7 cellular contexts compared by ENCODE assay signal in the genomic region with DNA sequence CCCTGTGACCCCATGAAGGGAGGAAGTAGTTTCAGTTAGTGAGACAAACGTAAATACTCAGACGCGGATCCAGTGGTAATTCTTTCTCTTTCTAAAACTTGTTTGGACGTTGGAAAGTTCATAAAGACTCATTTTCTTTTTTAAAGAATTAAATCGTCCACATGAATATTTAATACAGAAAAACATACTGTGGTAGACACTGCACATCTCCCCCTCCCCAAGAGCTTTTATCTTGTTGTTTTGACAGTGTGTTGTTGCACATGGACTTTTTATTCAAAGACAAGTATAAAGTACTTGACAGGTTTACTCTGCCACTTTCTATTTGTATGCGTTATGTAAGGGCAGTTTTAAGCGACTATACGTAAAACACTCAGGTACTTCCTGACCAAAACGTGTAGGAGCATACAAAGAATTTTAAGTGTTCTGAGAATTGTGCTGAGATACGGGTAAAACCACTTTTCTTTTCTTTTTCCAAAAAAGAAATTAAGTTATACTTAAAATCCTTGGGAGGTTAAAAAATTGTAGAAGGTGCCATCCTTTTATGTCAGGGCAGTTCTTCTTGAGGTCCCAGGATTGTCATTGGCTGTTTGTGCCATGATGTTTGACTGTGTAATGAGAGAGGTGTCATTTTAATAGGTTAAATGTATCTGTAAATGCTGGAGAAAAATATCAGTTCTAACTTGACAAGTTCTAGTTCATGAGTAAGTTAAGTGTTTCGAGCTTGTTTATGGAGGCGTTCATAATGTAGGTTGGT. TPM values are rescaled to one million over a fixed set of nuclear protein-coding genes. Genes with fewer than 3 reads are reported as not detected.
DNase-seq lines count a peak whose midpoint lies in the region; ATAC-seq and TF ChIP-seq lines count a peak whose summit lies in the region.

No MANE protein-coding gene starts in this region.

- H3K27me3 ChIP-seq in IMR-90 (ENCODE audit: control insufficient read depth, insufficient read depth, low read length) (no peaks in the 10 kb centered on the region), neuron (ENCODE audit: insufficient read depth, low read length) (no peaks in the 10 kb centered on the region)

- peak overlapping the region; percentile 96 for H3K23ac ChIP-seq in IMR-90 (ENCODE audit: low read depth, low read length)

- TF ChIP-seq RAD21 in IMR-90 (IDR thresholded peaks at IDR 0.05; ENCODE audit: low read length): no peak

- H2BK15ac ChIP-seq in IMR-90 (ENCODE audit: low read depth, low read length): peak overlapping the region; percentile 32; the same call in 1 of the 3 replicates

- no TSS peak for BruUV-seq in IMR-90 (replicated peaks; lab: Mats Ljungman, UMichigan)

- peak overlapping the region; percentile 98 for H3K4me2 ChIP-seq in IMR-90 (ENCODE audit: low read depth, low read length)

- H4K5ac ChIP-seq in IMR-90 (ENCODE audit: low read depth, low read length): peak overlapping the region; percentile 24

- H2AK9ac ChIP-seq in IMR-90 (replicated peaks; ENCODE audit: low read depth, low read length, poor library complexity): peak overlapping the region; percentile 38

- dilution Hi-C loops in IMR-90 (cut with HindIII; ENCODE audit: low sequenced_read_pairs, unreplicated experiment): no loop called here

- intact Hi-C loops in IMR-90 (cut with micrococcal nuclease): loop anchor here (2.0 to 10.0 kb wide), 5 partner anchors 19 to 726 kb away; a partner anchor contains a TSS

- in situ Hi-C loops in IMR-90 (cut with MboI; ENCODE audit: low sequenced_read_pairs): no loop called here

- peaks cover 62% of the 10 kb centered on the region for H4K20me1 ChIP-seq in IMR-90 (ENCODE audit: insufficient read depth, low read length)

- TF ChIP-seq CTCF in IMR-90 (conservative IDR thresholded peaks at IDR 0.05; ENCODE audit: low read depth, low read length): no peak
- TF ChIP-seq CTCF in epithelial cell of proximal tubule (conservative IDR thresholded peaks at IDR 0.05; ENCODE audit: low read depth, low read length): no peak

- peak overlapping the region; percentile 92 for H2BK5ac ChIP-seq in IMR-90 (ENCODE audit: low read depth, low read length, poor library complexity, severe bottlenecking)

- ATAC-seq in IMR-90 (ENCODE audit: low read depth) (no peak), HG02588 (IDR thresholded peaks at IDR 0.05; ENCODE audit: unreplicated experiment) (no peak)

- no peak for TF ChIP-seq POLR2A in IMR-90 (IDR thresholded peaks at IDR 0.05; ENCODE audit: low read depth, low read length)

- H3K9me1 ChIP-seq in IMR-90 (ENCODE audit: insufficient read depth, low read length): no peaks in the 10 kb centered on the region; the same call in 1 of the 2 replicates

- peak overlapping the region; percentile 94 for H3K27ac ChIP-seq in IMR-90 (ENCODE audit: insufficient read depth, low read length)
- H3K27ac ChIP-seq in SK-N-MC: peak overlapping the region; percentile 93

- no CpG with 5 or more reads among the region's 12 CpGs for WGBS in IMR-90 (ENCODE audit: extremely low coverage in 2 of 2, insufficient read length in 1 of 2), 2 experiments

- peak overlapping the region; percentile 83 for H3K4me3 ChIP-seq in IMR-90 (ENCODE audit: insufficient read depth, low read depth, low read length)
- H3K4me3 ChIP-seq in SK-N-MC: peak overlapping the region; percentile 98
- H3K4me3 ChIP-seq in epithelial cell of proximal tubule (ENCODE audit: low read depth, low read length): peak overlapping the region; percentile 85
- H3K4me3 ChIP-seq in neuron (ENCODE audit: low read length): peak overlapping the region; percentile 90

- H2AK5ac ChIP-seq in IMR-90 (ENCODE audit: low read depth, low read length): no peak overlapping the region

- POLR2A ChIA-PET in IMR-90 (lab: Charles Lee; ENCODE audit: unreplicated experiment): interaction anchor here (0.6 to 0.7 kb wide), 3 partner anchors 10 to 1024 kb away, joined by 3 read pairs; no protein-coding TSS in a partner anchor

- H2BK120ac ChIP-seq in IMR-90 (ENCODE audit: low read depth, low read length): peak overlapping the region; percentile 32; the same call in 1 of the 2 replicates

- H3K36me3 ChIP-seq in IMR-90 (ENCODE audit: control insufficient read depth, insufficient read depth, low read length) (no peaks in the 10 kb centered on the region), SK-N-MC (ENCODE audit: insufficient read depth, low read length) (no peaks in the 10 kb centered on the region; the same call in 1 of the 2 replicates), neuron (ENCODE audit: insufficient read depth, low read length) (no peaks in the 10 kb centered on the region)

- CTCF ChIA-PET in IMR-90 (lab: Yijun Ruan, JAX): no interaction called here

- H2BK20ac ChIP-seq in IMR-90 (ENCODE audit: low read depth, low read length): no peak overlapping the region

- H3K9me3 ChIP-seq in IMR-90 (ENCODE audit: control insufficient read depth, insufficient read depth, low read length): no peaks in the 10 kb centered on the region
- peaks cover 5% of the 10 kb centered on the region; the same call in 1 of the 2 replicates for H3K9me3 ChIP-seq in SK-N-MC (ENCODE audit: low read depth, low read length)
- no peaks in the 10 kb centered on the region for H3K9me3 ChIP-seq in neuron (ENCODE audit: low read length)

- peak overlapping the region; percentile 88 for H3K14ac ChIP-seq in IMR-90 (replicated peaks; ENCODE audit: low read depth, low read length)

- peaks cover 3 to 27% of the 10 kb centered on the region in 2 experiments; a peak in 3 of 4 replicates for H3K79me1 ChIP-seq in IMR-90 (ENCODE audit: low read depth in 1 of 2, low read length in 2 of 2)

- H2AFZ ChIP-seq in IMR-90 (replicated peaks; ENCODE audit: low read length, poor library complexity) (peak overlapping the region; percentile 96), neuron (ENCODE audit: low read depth, low read length) (no peak overlapping the region)

- H3K9ac ChIP-seq in IMR-90 (ENCODE audit: low read depth, low read length) (peak overlapping the region; percentile 91), SK-N-MC (ENCODE audit: insufficient read length) (peak overlapping the region; percentile 94)

- peak overlapping the region; percentile 90; the same call in 1 of the 2 replicates for H3K4ac ChIP-seq in IMR-90 (ENCODE audit: low read depth, low read length)

- H3K4me1 ChIP-seq in IMR-90 (ENCODE audit: control insufficient read depth, insufficient read depth, low read length) (no peaks in the 10 kb centered on the region), neuron (ENCODE audit: insufficient read depth, low read length) (peaks cover 36% of the 10 kb centered on the region)

- peak overlapping the region; percentile 89 for H3K56ac ChIP-seq in IMR-90 (ENCODE audit: extremely low read depth, insufficient read depth, low read length)

- H4K91ac ChIP-seq in IMR-90 (ENCODE audit: insufficient read depth, low read depth, low read length): peak overlapping the region; percentile 85; the same call in 1 of the 2 replicates

- peak overlapping the region; percentile 46 to 62; a peak in 2 of 4 replicates for H4K8ac ChIP-seq in IMR-90 (ENCODE audit: low read depth in 2 of 2, low read length in 2 of 2)

- peak overlapping the region; percentile 28 for H3K18ac ChIP-seq in IMR-90 (ENCODE audit: low read depth, low read length)

- DNase-seq in GM03348 (ENCODE audit: low spot score): peak; percentile 17
- peak; percentile 37 for DNase-seq in IMR-90
- no peak for DNase-seq in SK-N-MC (ENCODE audit: low read depth, low spot score)
- DNase-seq in epithelial cell of proximal tubule (ENCODE audit: low read depth): no peak
- DNase-seq in COR-L47 (lab: John Stamatoyannopoulos, UW): no peak

TF ChIP-seq in IMR-90, 13 proteins besides CTCF, POLR2A, EP300 and RAD21:
- TF ChIP-seq RCOR1 (IDR thresholded peaks at IDR 0.05; ENCODE audit: insufficient replicate concordance, low read length) (no peak), FOS (IDR thresholded peaks at IDR 0.05; ENCODE audit: low read depth, low read length) (no peak), RFX5 (IDR thresholded peaks at IDR 0.05; ENCODE audit: low read depth, low read length) (no peak), SMC3 (IDR thresholded peaks at IDR 0.05; ENCODE audit: low read depth, low read length) (no peak), BHLHE40 (IDR thresholded peaks at IDR 0.05; ENCODE audit: low read depth, low read length) (no peak), CEBPB (IDR thresholded peaks at IDR 0.05; ENCODE audit: low read depth, low read length) (no peak), NFE2L2 (IDR thresholded peaks at IDR 0.05; ENCODE audit: low read depth, low read length) (no peak), MAZ (IDR thresholded peaks at IDR 0.05; ENCODE audit: borderline replicate concordance, low read depth, low read length) (no peak), CHD1 (IDR thresholded peaks at IDR 0.05; ENCODE audit: low read depth, low read length) (no peak), MAFK (IDR thresholded peaks at IDR 0.05; ENCODE audit: low read depth, low read length) (no peak), MXI1 (IDR thresholded peaks at IDR 0.05; ENCODE audit: borderline replicate concordance, low read depth, low read length) (no peak)
- TF ChIP-seq, protein P1, sequence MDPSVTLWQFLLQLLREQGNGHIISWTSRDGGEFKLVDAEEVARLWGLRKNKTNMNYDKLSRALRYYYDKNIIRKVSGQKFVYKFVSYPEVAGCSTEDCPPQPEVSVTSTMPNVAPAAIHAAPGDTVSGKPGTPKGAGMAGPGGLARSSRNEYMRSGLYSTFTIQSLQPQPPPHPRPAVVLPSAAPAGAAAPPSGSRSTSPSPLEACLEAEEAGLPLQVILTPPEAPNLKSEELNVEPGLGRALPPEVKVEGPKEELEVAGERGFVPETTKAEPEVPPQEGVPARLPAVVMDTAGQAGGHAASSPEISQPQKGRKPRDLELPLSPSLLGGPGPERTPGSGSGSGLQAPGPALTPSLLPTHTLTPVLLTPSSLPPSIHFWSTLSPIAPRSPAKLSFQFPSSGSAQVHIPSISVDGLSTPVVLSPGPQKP (IDR thresholded peaks at IDR 0.05; ENCODE audit: borderline replicate concordance, low read depth, low read length): no peak
- TF ChIP-seq, protein P2, sequence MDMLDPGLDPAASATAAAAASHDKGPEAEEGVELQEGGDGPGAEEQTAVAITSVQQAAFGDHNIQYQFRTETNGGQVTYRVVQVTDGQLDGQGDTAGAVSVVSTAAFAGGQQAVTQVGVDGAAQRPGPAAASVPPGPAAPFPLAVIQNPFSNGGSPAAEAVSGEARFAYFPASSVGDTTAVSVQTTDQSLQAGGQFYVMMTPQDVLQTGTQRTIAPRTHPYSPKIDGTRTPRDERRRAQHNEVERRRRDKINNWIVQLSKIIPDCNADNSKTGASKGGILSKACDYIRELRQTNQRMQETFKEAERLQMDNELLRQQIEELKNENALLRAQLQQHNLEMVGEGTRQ (IDR thresholded peaks at IDR 0.05; ENCODE audit: low read depth, low read length): no peak
TF ChIP-seq in IMR-90: peak in this region for 0.

RNA-seq across cellular contexts. Expression of a gene that starts 1.3 kb away (rescaled TPM):
- 31.7 and 46.4 TPM in 2 replicates for total RNA-seq in IMR-90 (2012; rRNA removed)
- polyA plus RNA-seq in IMR-90 (2012; rRNA removed): 8.4 and 10.1 TPM in 2 replicates
- 2.7 and 2.9 TPM in 2 replicates for polyA plus RNA-seq in IMR-90 (2012; cell fraction: cytosol; rRNA removed)
- polyA plus RNA-seq in IMR-90 (2012; cell fraction: nucleus; rRNA removed; ENCODE audit: low replicate concordance): 3.2 and 17.4 TPM in 2 replicates
- 6.4 and 6.9 TPM in 2 replicates for total RNA-seq in epithelial cell of proximal tubule

Comparison
In these comparisons a context has a peak if more than half of its experiments do, and no peak if none do; other contexts are left out.
1. DNase-seq: peak in GM03348 (single experiment) and IMR-90 (single experiment); none in SK-N-MC (single experiment), epithelial cell of proximal tubule (single experiment) and COR-L47 (single experiment).
2. Peak in every context shown above with its lines, with median percentiles within 50 percentile points of each other: H3K4me3 ChIP-seq.